20 cellular contexts compared by ENCODE assay signal in genomic region chr3:4735243-4735642, GRCh38.
DNase-seq lines count a peak whose midpoint lies in the region; ATAC-seq and TF ChIP-seq lines count a peak whose summit lies in the region.
"Had no signal": no experiment of that assay in that cellular context is flagged by ENCODE, and none has a peak within 500 bp of the region (broad histone marks: within the 10 kb centered on the region; RNA-seq: fewer than 3 reads in every experiment).

No MANE protein-coding gene starts in this region.

- H3K36me3 Mint-ChIP-seq in MCF 10A (ENCODE audit: insufficient read depth, unreplicated experiment) (no peaks in the 10 kb centered on the region), immature natural killer cell (peaks cover 7 to 29% (median 9%) of the 10 kb centered on the region in 3 donors), chondrocyte (ENCODE audit: low read depth) (peaks cover 22% of the 10 kb centered on the region)

- no peak for TF ChIP-seq POLR2A in breast epithelium (IDR thresholded peaks at IDR 0.05)

- H3K27ac Mint-ChIP-seq in MCF 10A (ENCODE audit: low read depth, unreplicated experiment) (no peak overlapping the region), immature natural killer cell (peak overlapping the region in 5 of 6 donors; percentile 3 to 81 (median 37)), chondrocyte (ENCODE audit: unreplicated experiment) (no peak overlapping the region)
- H3K27ac Mint-ChIP-seq: activated B cell treated with CpG ODN at 0.5 μM for 24 hours; activated naive CD4-positive, alpha-beta T cell treated with anti-CD3 and anti-CD28 coated beads, Interleukin-2, amount 50 U/mL, for 24 hours had no signal

- no peak for ATAC-seq in GM21737 (IDR thresholded peaks at IDR 0.05; ENCODE audit: unreplicated experiment)
- ATAC-seq: activated T-cell treated with anti-CD3 and anti-CD28 coated beads, Interleukin-2, amount 50 U/mL, for 4 hours; stimulated activated naive B cell treated with anti-CD40 and anti-IgM and Interleukin-4, amounts not matched to agents 10 μg/mL and 1 μg/mL and 100 μg/mL, for 72 hours had no signal

- peaks cover 20% of the 10 kb centered on the region for H3K4me1 Mint-ChIP-seq in MCF 10A (ENCODE audit: insufficient read depth, unreplicated experiment)
- peaks cover 53 to 54% of the 10 kb centered on the region in 2 donors for H3K4me1 Mint-ChIP-seq in immature natural killer cell
- H3K4me1 Mint-ChIP-seq in chondrocyte (ENCODE audit: low read depth) = peaks cover 28% of the 10 kb centered on the region

- H3K27ac ChIP-seq in breast epithelium = peak overlapping the region; percentile 15 to 34
- H3K27ac ChIP-seq: 22Rv1, KMS-11, neutrophil had no signal

- no peaks in the 10 kb centered on the region for H3K9me3 ChIP-seq in breast epithelium
- H3K9me3 ChIP-seq: neutrophil had no signal

- no peaks in the 10 kb centered on the region for H3K9me3 Mint-ChIP-seq in MCF 10A (ENCODE audit: unreplicated experiment)
- peaks cover 0 to 4% (median 0%) of the 10 kb centered on the region in 6 donors for H3K9me3 Mint-ChIP-seq in immature natural killer cell
- H3K9me3 Mint-ChIP-seq in chondrocyte (ENCODE audit: low read depth) = peaks cover 2% of the 10 kb centered on the region
- H3K9me3 Mint-ChIP-seq: activated B cell treated with CpG ODN at 0.5 μM for 24 hours had no signal

- no peaks in the 10 kb centered on the region for H3K27me3 Mint-ChIP-seq in MCF 10A (ENCODE audit: insufficient read depth, unreplicated experiment)
- peaks cover under 1 to 5% (median 2%) of the 10 kb centered on the region in 3 donors for H3K27me3 Mint-ChIP-seq in immature natural killer cell (ENCODE audit: low read depth in 3 of 3)
- H3K27me3 Mint-ChIP-seq in chondrocyte (ENCODE audit: low read depth) = no peaks in the 10 kb centered on the region
- H3K27me3 Mint-ChIP-seq: activated B cell treated with CpG ODN at 0.5 μM for 24 hours; activated naive CD4-positive, alpha-beta T cell treated with anti-CD3 and anti-CD28 coated beads, Interleukin-2, amount 50 U/mL, for 24 hours; stimulated activated naive B cell treated with anti-CD40 and anti-IgM and Interleukin-4, amounts not matched to agents 10 μg/mL and 1 μg/mL and 100 μg/mL, for 72 hours had no signal

- peak; percentile 52 for DNase-seq in DMS 273 (lab: John Stamatoyannopoulos, UW; ENCODE audit: unreplicated experiment)
- no peak for DNase-seq in DMS 273 treated with DMSO at 0.1 percent for 48 hours (lab: John Stamatoyannopoulos, UW)
- DNase-seq in breast epithelium (ENCODE audit: low spot score in 2 of 2) = no peak
- DNase-seq in MCF 10A (ENCODE audit: unreplicated experiment) = no peak
- no peak for DNase-seq in immature natural killer cell
- no peak for DNase-seq in chondrocyte (ENCODE audit: low spot score)
- DNase-seq in Ammon's horn (ENCODE audit: low spot score) = no peak
- DNase-seq: activated B cell treated with CpG ODN at 0.5 μM for 24 hours; activated T-cell treated with anti-CD3 and anti-CD28 coated beads, Interleukin-2, amount 50 U/mL, for 4 hours; AML-193; effector memory CD4-positive, alpha-beta T cell; NCI-H510A; stimulated activated CD4-positive, alpha-beta T cell treated with anti-CD3 and anti-CD28 coated beads, Interleukin-1b, Interleukin-23, amount 100 ng/mL, for 48 hours; stimulated activated naive B cell treated with anti-CD40 and anti-IgM and Interleukin-4, amounts not matched to agents 10 μg/mL and 1 μg/mL and 100 μg/mL, for 72 hours had no signal

- no peak overlapping the region for H3K4me3 ChIP-seq in breast epithelium
- H3K4me3 ChIP-seq: lung had no signal

- POLR2A ChIA-PET in MCF 10A (lab: Yijun Ruan, JAX) = interaction anchor here (0.6 to 2.8 kb wide), 8 partner anchors 11 to 323 kb away, joined by 3 to 10 read pairs (median 4); partner anchors contain the start of gene BHLHE40

- intact Hi-C loops in breast epithelium (cut with DNase I; ENCODE audit: low total_unique reads) = no loop called here
- intact Hi-C loops in MCF 10A (cut with micrococcal nuclease) = no loop called here

- no TSS peak for BruUV-seq in MCF 10A (replicated peaks; lab: Mats Ljungman, UMichigan)

- no peaks in the 10 kb centered on the region for H3K27me3 ChIP-seq in breast epithelium
- H3K27me3 ChIP-seq: neutrophil had no signal

- peaks cover 0 to 9% of the 10 kb centered on the region in 2 donors for H3K4me1 ChIP-seq in breast epithelium

- H3K36me3 ChIP-seq in breast epithelium = no peaks in the 10 kb centered on the region
- H3K36me3 ChIP-seq: neutrophil had no signal

- H3K4me3 Mint-ChIP-seq in MCF 10A (ENCODE audit: unreplicated experiment) = no peak overlapping the region
- H3K4me3 Mint-ChIP-seq in immature natural killer cell = no peak overlapping the region
- H3K4me3 Mint-ChIP-seq in chondrocyte (ENCODE audit: unreplicated experiment) = no peak overlapping the region
- H3K4me3 Mint-ChIP-seq: activated B cell treated with CpG ODN at 0.5 μM for 24 hours; activated naive CD4-positive, alpha-beta T cell treated with anti-CD3 and anti-CD28 coated beads, Interleukin-2, amount 50 U/mL, for 24 hours; activated T-cell treated with anti-CD3 and anti-CD28 coated beads, Interleukin-2, amount 50 U/mL, for 4 hours; stimulated activated naive B cell treated with anti-CD40 and anti-IgM and Interleukin-4, amounts not matched to agents 10 μg/mL and 1 μg/mL and 100 μg/mL, for 72 hours had no signal

- TF ChIP-seq CTCF in breast epithelium (IDR thresholded peaks at IDR 0.05) (no peak), MCF 10A (IDR thresholded peaks at IDR 0.05; ENCODE audit: unreplicated experiment) (no peak), chondrocyte (IDR thresholded peaks at IDR 0.05) (no peak)

- CTCF ChIA-PET in MCF 10A (lab: Yijun Ruan, JAX) = interaction anchor here (1.1 to 2.2 kb wide), 5 partner anchors 9 to 289 kb away, joined by 4 to 10 read pairs (median 7); no protein-coding TSS in a partner anchor

Comparison
In these comparisons a context has a peak if more than half of its experiments do, and no peak if none do; other contexts are left out.
1. H3K27ac Mint-ChIP-seq: peak in immature natural killer cell (5 of 6); none in MCF 10A (single experiment) and chondrocyte (single experiment).